Comparison of ENCODE assay signal across 19 cellular contexts in genomic region chr1:5818755-5819154, GRCh38.
A peak's percentile ranks its signal among the peaks of the same experiment; 100 is the strongest.
DNase-seq lines count a peak whose midpoint lies in the region; ATAC-seq and TF ChIP-seq lines count a peak whose summit lies in the region.
"Had no signal": no experiment of that assay in that cellular context is flagged by ENCODE, and none has a peak within 500 bp of the region (broad histone marks: within the 10 kb centered on the region; RNA-seq: fewer than 3 reads in every experiment).

No MANE protein-coding gene starts in this region.

- no peaks in the 10 kb centered on the region for H3K4me1 Mint-ChIP-seq in endodermal cell
- no peaks in the 10 kb centered on the region for H3K4me1 Mint-ChIP-seq in stimulated activated naive B cell treated with anti-CD40 and anti-IgM and Interleukin-4, amounts not matched to agents 10 μg/mL and 1 μg/mL and 100 μg/mL, for 72 hours
- H3K4me1 Mint-ChIP-seq: CD4-positive, CD25-positive, alpha-beta regulatory T cell; CD8-positive, alpha-beta memory T cell had no signal

- peak overlapping the region; percentile 42 for H3K4me3 ChIP-seq in endodermal cell (ENCODE audit: low read length)
- H3K4me3 ChIP-seq: A549 had no signal

- H3K9me3 ChIP-seq in endodermal cell (ENCODE audit: control insufficient read depth, low read length): peaks cover 25% of the 10 kb centered on the region
- H3K9me3 ChIP-seq: A549 had no signal

- H3K27ac ChIP-seq in endodermal cell (ENCODE audit: low read depth, low read length): no peak overlapping the region
- H3K27ac ChIP-seq: 22Rv1, A549 had no signal

- ATAC-seq in GM21529 (IDR thresholded peaks at IDR 0.05; ENCODE audit: unreplicated experiment): no peak
- ATAC-seq in stimulated activated naive B cell treated with anti-CD40 and anti-IgM and Interleukin-4, amounts not matched to agents 10 μg/mL and 1 μg/mL and 100 μg/mL, for 72 hours (replicated peaks): no peak
- ATAC-seq: A549 had no signal

- H3K27me3 ChIP-seq in endodermal cell (ENCODE audit: control insufficient read depth, insufficient read depth, low read length, poor library complexity, severe bottlenecking): no peaks in the 10 kb centered on the region

- H3K9ac ChIP-seq in endodermal cell (ENCODE audit: extremely low read depth, low read length, poor library complexity, severe bottlenecking): no peak overlapping the region

- H3K36me3 ChIP-seq in endodermal cell (ENCODE audit: control insufficient read depth, insufficient read depth, low read length): no peaks in the 10 kb centered on the region

- TF ChIP-seq CTCF in endodermal cell (conservative IDR thresholded peaks at IDR 0.05): no peak

- no peaks in the 10 kb centered on the region for H3K4me1 ChIP-seq in endodermal cell (ENCODE audit: control insufficient read depth, insufficient read depth, low read length)
- H3K4me1 ChIP-seq: A549 had no signal

- H3K27me3 Mint-ChIP-seq in endodermal cell (ENCODE audit: insufficient read depth): peaks cover 47% of the 10 kb centered on the region
- H3K27me3 Mint-ChIP-seq in stimulated activated naive B cell treated with anti-CD40 and anti-IgM and Interleukin-4, amounts not matched to agents 10 μg/mL and 1 μg/mL and 100 μg/mL, for 72 hours: peaks cover 24 to 34% of the 10 kb centered on the region in 2 donors

- H3K36me3 Mint-ChIP-seq in endodermal cell (ENCODE audit: low read depth): peaks cover 4% of the 10 kb centered on the region
- H3K36me3 Mint-ChIP-seq in stimulated activated naive B cell treated with anti-CD40 and anti-IgM and Interleukin-4, amounts not matched to agents 10 μg/mL and 1 μg/mL and 100 μg/mL, for 72 hours: no peaks in the 10 kb centered on the region
- H3K36me3 Mint-ChIP-seq: CD4-positive, CD25-positive, alpha-beta regulatory T cell; CD8-positive, alpha-beta memory T cell had no signal

- 86 to 95% methylated on average over 8 to 14 of the region's 14 CpGs for WGBS in endodermal cell (ENCODE audit: insufficient coverage in 1 of 2, insufficient read length in 1 of 2), 2 experiments

- peaks cover 40% of the 10 kb centered on the region for H3K9me3 Mint-ChIP-seq in endodermal cell
- H3K9me3 Mint-ChIP-seq in stimulated activated naive B cell treated with anti-CD40 and anti-IgM and Interleukin-4, amounts not matched to agents 10 μg/mL and 1 μg/mL and 100 μg/mL, for 72 hours: peaks cover 3 to 9% of the 10 kb centered on the region in 2 donors
- H3K9me3 Mint-ChIP-seq: CD4-positive, CD25-positive, alpha-beta regulatory T cell; CD8-positive, alpha-beta memory T cell had no signal

- H3K4me3 Mint-ChIP-seq in endodermal cell: no peak overlapping the region
- no peak overlapping the region for H3K4me3 Mint-ChIP-seq in stimulated activated naive B cell treated with anti-CD40 and anti-IgM and Interleukin-4, amounts not matched to agents 10 μg/mL and 1 μg/mL and 100 μg/mL, for 72 hours
- H3K4me3 Mint-ChIP-seq: CD4-positive, CD25-positive, alpha-beta regulatory T cell; CD8-positive, alpha-beta memory T cell; H9 had no signal

- DNase-seq in NCI-H1105 treated with DMSO at 0.1 percent for 48 hours (lab: John Stamatoyannopoulos, UW) (peak; percentile 33), NCI-H1105 (lab: John Stamatoyannopoulos, UW) (no peak), MV-4-11 (lab: John Stamatoyannopoulos, UW) (peak; percentile 52), endodermal cell (no peak), NCI-H2081 treated with DMSO at 0.1 percent for 48 hours (lab: John Stamatoyannopoulos, UW) (no peak)
- no peak for DNase-seq in stimulated activated naive B cell treated with anti-CD40 and anti-IgM and Interleukin-4, amounts not matched to agents 10 μg/mL and 1 μg/mL and 100 μg/mL, for 72 hours
- DNase-seq: C1 segment of cervical spinal cord; CD4-positive, CD25-positive, alpha-beta regulatory T cell; CD8-positive, alpha-beta memory T cell; COR-L47; DMS 273 treated with DMSO at 0.1 percent for 48 hours; DMS53; GDM1; H9; IMR-90; KBM-7 had no signal

- H3K27ac Mint-ChIP-seq in endodermal cell: no peak overlapping the region
- H3K27ac Mint-ChIP-seq in stimulated activated naive B cell treated with anti-CD40 and anti-IgM and Interleukin-4, amounts not matched to agents 10 μg/mL and 1 μg/mL and 100 μg/mL, for 72 hours: no peak overlapping the region
- H3K27ac Mint-ChIP-seq: CD4-positive, CD25-positive, alpha-beta regulatory T cell; CD8-positive, alpha-beta memory T cell; H9 had no signal

Comparison
In these comparisons a context has a peak if more than half of its experiments do, and no peak if none do; other contexts are left out.
1. DNase-seq: peak in NCI-H1105 treated with DMSO at 0.1 percent for 48 hours (single experiment) and MV-4-11 (single experiment); none in NCI-H1105 (single experiment), endodermal cell (single experiment), NCI-H2081 treated with DMSO at 0.1 percent for 48 hours (single experiment) and stimulated activated naive B cell treated with anti-CD40 and anti-IgM and Interleukin-4, amounts not matched to agents 10 μg/mL and 1 μg/mL and 100 μg/mL, for 72 hours (single experiment).